In genomic region chr1:156652992-156653355, GRCh38 we compare ENCODE assay signal across 9 cellular contexts. TPM values are rescaled to one million over a fixed set of nuclear protein-coding genes. Genes with fewer than 3 reads are reported as not detected.
"Had no signal": no experiment of that assay in that cellular context is flagged by ENCODE, and none has a peak within 500 bp of the region (broad histone marks: within the 10 kb centered on the region; RNA-seq: fewer than 3 reads in every experiment).

No MANE protein-coding gene starts in this region.

- H3K27ac Mint-ChIP-seq: GM23338, H9 had no signal

- H3K4me3 Mint-ChIP-seq: GM23338, H9 had no signal

- FAIRE-seq: H1, H54, K562 had no signal

- H3K27ac ChIP-seq: HL-60 had no signal

- H3K9me3 Mint-ChIP-seq: GM23338, H9 had no signal

- DNase-seq: H9, HCEC 1CT, IMR-90 had no signal

- H3K4me3 ChIP-seq: GM23338, K562 had no signal

- H3K4me2 ChIP-seq: GM23338 had no signal

- H2AFZ ChIP-seq: GM23338 had no signal

RNA-seq across cellular contexts. Expression of gene BCAN, which starts 11.1 kb away (rescaled TPM):
- total RNA-seq: IMR-90, K562 had no signal

RNA-seq across cellular contexts. Expression of gene HAPLN2, which starts 33.8 kb away (rescaled TPM):
- total RNA-seq: GM23338, HT1080, IMR-90 had no signal
- polyA plus RNA-seq: IMR-90 had no signal
